Comparison of ENCODE assay signal across 12 cellular contexts in the genomic region with DNA sequence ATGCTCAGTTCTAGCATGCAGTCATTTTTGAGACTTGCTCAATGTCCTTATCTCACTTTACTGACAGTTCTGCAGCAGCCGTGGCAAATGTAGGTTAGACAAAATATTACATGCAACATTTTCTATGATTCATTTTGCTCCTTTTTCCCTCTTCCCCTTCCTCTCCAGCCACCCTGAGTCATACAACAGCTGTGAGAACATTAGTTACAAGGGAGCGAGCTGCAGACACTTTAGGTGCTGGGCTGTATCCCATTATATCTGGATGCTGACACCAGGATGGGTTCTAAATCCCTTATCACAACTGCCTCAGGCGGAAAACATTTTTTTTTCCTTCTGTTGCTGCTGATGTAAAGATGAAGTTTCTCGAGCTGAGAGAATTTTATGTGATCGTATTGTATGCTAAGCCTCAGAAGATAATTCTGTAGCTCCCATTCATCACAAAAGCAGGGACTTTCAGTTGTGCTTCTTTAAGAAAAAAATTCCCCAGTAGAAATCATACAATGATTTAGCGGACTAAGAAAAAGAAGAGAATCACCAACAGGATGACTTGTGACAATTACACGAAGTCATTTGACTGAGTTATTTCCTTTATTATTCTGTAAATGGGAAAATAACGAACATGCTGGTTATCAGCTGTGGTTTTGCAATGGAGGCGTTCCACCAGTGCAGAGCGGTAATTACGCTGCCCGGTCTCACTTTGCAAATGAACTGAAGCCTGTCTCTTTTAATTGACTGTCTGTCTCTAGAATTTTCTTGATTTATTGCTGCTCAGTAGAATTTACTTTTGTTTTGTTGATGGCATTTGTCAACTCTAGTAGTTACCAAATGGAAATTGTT.
DNase-seq lines count a peak whose midpoint lies in the region; ATAC-seq and TF ChIP-seq lines count a peak whose summit lies in the region.
"Had no signal": no experiment of that assay in that cellular context is flagged by ENCODE, and none has a peak within 500 bp of the region (broad histone marks: within the 10 kb centered on the region; RNA-seq: fewer than 3 reads in every experiment).

No MANE protein-coding gene starts in this region.

- no peak overlapping the region for H3K27ac Mint-ChIP-seq in T-helper 2 cell treated with Interferon-gamma antibody and Interleukin-4, amounts not matched to agents 5 μg/mL and 100 μg/mL, for 36 hours
- H3K27ac Mint-ChIP-seq: activated T-cell treated with anti-CD3 and anti-CD28 coated beads, Interleukin-2, amount 50 U/mL, for 24 hours; HFFc6; stimulated activated naive CD8-positive, alpha-beta T cell treated with anti-CD3 and anti-CD28 coated beads, Interleukin-15, Interleukin-2, amounts not matched to agents 100 ng/mL and 50 ng/mL, for 24 hours had no signal

- peaks cover 11% of the 10 kb centered on the region for H3K9me3 Mint-ChIP-seq in T-helper 2 cell treated with Interferon-gamma antibody and Interleukin-4, amounts not matched to agents 5 μg/mL and 100 μg/mL, for 36 hours
- H3K9me3 Mint-ChIP-seq: stimulated activated naive CD8-positive, alpha-beta T cell treated with anti-CD3 and anti-CD28 coated beads, Interleukin-15, Interleukin-2, amounts not matched to agents 100 ng/mL and 50 ng/mL, for 24 hours had no signal

- H3K36me3 ChIP-seq in RWPE2 (ENCODE audit: low read depth) (no peaks in the 10 kb centered on the region), smooth muscle cell (ENCODE audit: low read depth) (peaks cover 3% of the 10 kb centered on the region)

- H3K9me3 ChIP-seq in RWPE2 (ENCODE audit: severe bottlenecking) = no peaks in the 10 kb centered on the region
- H3K9me3 ChIP-seq in smooth muscle cell (replicated peaks; ENCODE audit: low read depth) = no peaks in the 10 kb centered on the region

- H2AFZ ChIP-seq in smooth muscle cell (ENCODE audit: low read depth) = no peak overlapping the region

- ATAC-seq in RWPE2 (ENCODE audit: low read depth) (peak; percentile 36; the same call in 1 of the 3 replicates), foreskin keratinocyte (peak; percentile 57)

- H3K27me3 Mint-ChIP-seq in T-helper 2 cell treated with Interferon-gamma antibody and Interleukin-4, amounts not matched to agents 5 μg/mL and 100 μg/mL, for 36 hours (ENCODE audit: low read depth) = no peaks in the 10 kb centered on the region
- H3K27me3 Mint-ChIP-seq: activated T-cell treated with anti-CD3 and anti-CD28 coated beads, Interleukin-2, amount 50 U/mL, for 24 hours; stimulated activated naive CD8-positive, alpha-beta T cell treated with anti-CD3 and anti-CD28 coated beads, Interleukin-15, Interleukin-2, amounts not matched to agents 100 ng/mL and 50 ng/mL, for 24 hours had no signal

- H3K36me3 Mint-ChIP-seq in T-helper 2 cell treated with Interferon-gamma antibody and Interleukin-4, amounts not matched to agents 5 μg/mL and 100 μg/mL, for 36 hours (ENCODE audit: low read depth) = no peaks in the 10 kb centered on the region

- H3F3A ChIP-seq in smooth muscle cell (ENCODE audit: low read depth) = peaks cover 19% of the 10 kb centered on the region

- H3K27me3 ChIP-seq in RWPE2 (ENCODE audit: insufficient read depth, poor library complexity, severe bottlenecking) = no peaks in the 10 kb centered on the region
- H3K27me3 ChIP-seq in foreskin keratinocyte = no peaks in the 10 kb centered on the region
- no peaks in the 10 kb centered on the region for H3K27me3 ChIP-seq in smooth muscle cell (ENCODE audit: low read depth)

- H3K79me2 ChIP-seq in smooth muscle cell (ENCODE audit: low read depth) = no peaks in the 10 kb centered on the region

- no peak overlapping the region for H3K4me3 Mint-ChIP-seq in T-helper 2 cell treated with Interferon-gamma antibody and Interleukin-4, amounts not matched to agents 5 μg/mL and 100 μg/mL, for 36 hours
- H3K4me3 Mint-ChIP-seq: activated T-cell treated with anti-CD3 and anti-CD28 coated beads, Interleukin-2, amount 50 U/mL, for 24 hours; HFFc6; stimulated activated naive CD8-positive, alpha-beta T cell treated with anti-CD3 and anti-CD28 coated beads, Interleukin-15, Interleukin-2, amounts not matched to agents 100 ng/mL and 50 ng/mL, for 24 hours had no signal

- no peak overlapping the region for H3K4me3 ChIP-seq in RWPE2 (ENCODE audit: severe bottlenecking)
- no peak overlapping the region for H3K4me3 ChIP-seq in smooth muscle cell

- peaks cover 23% of the 10 kb centered on the region for H3K4me1 Mint-ChIP-seq in T-helper 2 cell treated with Interferon-gamma antibody and Interleukin-4, amounts not matched to agents 5 μg/mL and 100 μg/mL, for 36 hours (ENCODE audit: low read depth)

- H3K27ac ChIP-seq in RWPE2 (ENCODE audit: poor library complexity, severe bottlenecking) (no peak overlapping the region), foreskin keratinocyte (no peak overlapping the region), smooth muscle cell (ENCODE audit: low read depth) (no peak overlapping the region)

- no peak for TF ChIP-seq CTCF in RWPE2 (IDR thresholded peaks at IDR 0.05; ENCODE audit: poor library complexity, severe bottlenecking)
- no peak for TF ChIP-seq CTCF in foreskin keratinocyte (conservative IDR thresholded peaks at IDR 0.05)
- TF ChIP-seq CTCF in smooth muscle cell (IDR thresholded peaks at IDR 0.05; ENCODE audit: borderline replicate concordance, insufficient read depth, poor library complexity, severe bottlenecking) = no peak

- DNase-seq in T-helper 2 cell treated with Interferon-gamma antibody and Interleukin-4, amounts not matched to agents 5 μg/mL and 100 μg/mL, for 36 hours (ENCODE audit: low spot score) = peak; percentile 6
- no peak for DNase-seq in T-helper 2 cell
- DNase-seq in RWPE2 (ENCODE audit: low spot score) = no peak
- DNase-seq in foreskin keratinocyte = peak; percentile 34 to 52
- DNase-seq in smooth muscle cell (lab: John Stamatoyannopoulos, UW; ENCODE audit: unreplicated experiment) = no peak
- DNase-seq in stimulated activated CD4-positive, alpha-beta T cell treated with anti-CD3 and anti-CD28 coated beads, Interleukin-2, amount 100 ng/mL, for 24 hours = no peak
- DNase-seq in HuH-7 (ENCODE audit: low spot score) = no peak
- no peak for DNase-seq in cerebellum (ENCODE audit: low spot score)
- DNase-seq: activated T-cell treated with anti-CD3 and anti-CD28 coated beads, Interleukin-2, amount 50 U/mL, for 24 hours; HFFc6; NCI-H510A had no signal

- peak overlapping the region; percentile 43 for H3K4me2 ChIP-seq in smooth muscle cell

- no peak overlapping the region for H3K9ac ChIP-seq in smooth muscle cell (ENCODE audit: low read depth)

- H4K20me1 ChIP-seq in smooth muscle cell (ENCODE audit: low read depth) = no peaks in the 10 kb centered on the region

- 18% methylated on average over 12 of the region's 12 CpGs for WGBS in smooth muscle cell (ENCODE audit: low lambda C conversion rate)

- no peaks in the 10 kb centered on the region for H3K4me1 ChIP-seq in RWPE2 (ENCODE audit: insufficient read depth, poor library complexity, severe bottlenecking)
- H3K4me1 ChIP-seq in foreskin keratinocyte = no peaks in the 10 kb centered on the region
- H3K4me1 ChIP-seq in smooth muscle cell (ENCODE audit: low read depth) = no peaks in the 10 kb centered on the region

Comparison
In these comparisons a context has a peak if more than half of its experiments do, and no peak if none do; other contexts are left out.
1. DNase-seq: peak in T-helper 2 cell treated with Interferon-gamma antibody and Interleukin-4, amounts not matched to agents 5 μg/mL and 100 μg/mL, for 36 hours (single experiment) and foreskin keratinocyte (2 of 2); none in T-helper 2 cell (0 of 5), RWPE2 (single experiment), smooth muscle cell (single experiment), stimulated activated CD4-positive, alpha-beta T cell treated with anti-CD3 and anti-CD28 coated beads, Interleukin-2, amount 100 ng/mL, for 24 hours (0 of 2), HuH-7 (single experiment) and cerebellum (single experiment).